Comparison of ENCODE assay signal across 23 cellular contexts in the genomic region with DNA sequence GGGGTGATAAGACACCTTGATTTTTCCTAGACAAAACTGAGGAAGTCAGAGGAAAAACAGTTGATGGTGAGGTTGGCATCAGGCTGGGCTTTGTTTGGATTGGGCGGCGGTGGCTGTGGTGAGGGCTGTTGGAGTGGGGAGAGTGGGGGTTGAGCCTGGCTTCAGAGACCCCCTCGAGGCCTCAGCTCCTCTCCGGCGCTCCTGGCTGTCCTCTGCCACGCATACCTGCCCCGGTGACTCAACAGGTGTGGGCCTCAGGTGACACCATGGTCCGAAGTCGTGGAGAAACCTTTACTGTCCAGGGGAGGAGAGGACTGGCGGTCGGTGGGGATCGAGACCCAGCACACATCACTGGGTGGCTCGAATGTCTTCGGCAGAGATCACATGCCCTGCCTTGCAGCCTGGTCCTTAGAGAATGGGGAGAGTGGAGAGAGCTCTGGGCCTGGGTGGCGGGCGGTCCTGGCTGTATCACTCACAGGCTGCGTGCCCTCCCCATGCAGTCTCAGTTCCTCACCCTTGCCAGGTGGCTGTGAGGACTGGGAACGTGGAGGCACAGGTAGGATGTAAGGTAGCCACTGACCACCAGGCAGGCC. TPM values are rescaled to one million over a fixed set of nuclear protein-coding genes. Genes with fewer than 3 reads are reported as not detected.
DNase-seq lines count a peak whose midpoint lies in the region; ATAC-seq, FAIRE-seq and TF ChIP-seq lines count a peak whose summit lies in the region.
"Had no signal": no experiment of that assay in that cellular context is flagged by ENCODE, and none has a peak within 500 bp of the region (broad histone marks: within the 10 kb centered on the region; RNA-seq: fewer than 3 reads in every experiment).

No MANE protein-coding gene starts in this region.

- H3K4ac ChIP-seq in H1 (replicated peaks; ENCODE audit: insufficient read length, low read depth, low read length): no peak overlapping the region

- H3K27ac ChIP-seq in H1 (ENCODE audit: low read depth, low read length) (no peak overlapping the region), body of pancreas (no peak overlapping the region)
- H3K27ac ChIP-seq: gastroesophageal sphincter, pancreas, SJSA1, suprapubic skin had no signal

- H3K36me3 Mint-ChIP-seq in T-cell: peaks cover 4% of the 10 kb centered on the region

- no peaks in the 10 kb centered on the region for H4K20me1 ChIP-seq in H1 (replicated peaks in 1 of 2; ENCODE audit: control insufficient read depth in 1 of 2, insufficient read depth in 2 of 2, low read length in 2 of 2)

- POLR2A ChIA-PET in T-cell (lab: Charles Lee): no interaction called here
- POLR2A ChIA-PET in H1 (lab: Charles Lee; ENCODE audit: partially characterized antibody): interaction anchor here (1.2 kb wide), 1 partner anchor 9 kb away, joined by 3 read pairs; no protein-coding TSS in a partner anchor

- DNase-seq in G401 (ENCODE audit: low spot score): peak; percentile 43
- DNase-seq in T-cell: no peak
- no peak for DNase-seq in H1 (ENCODE audit: low read depth in 1 of 2, low spot score in 2 of 2)
- DNase-seq in body of pancreas: no peak
- DNase-seq in NCI-H1694 treated with DMSO at 0.1 percent for 48 hours (lab: John Stamatoyannopoulos, UW): no peak
- DNase-seq: activated gamma-delta T cell, AML-193, DMS153, left cardiac atrium, midbrain, NCI-H1436, NCI-H774 had no signal

- H3K4me3 Mint-ChIP-seq in T-cell: peak overlapping the region; percentile 85 to 89 (median 88)
- H3K4me3 Mint-ChIP-seq: dendritic cell treated with granulocyte-macrophage colony-stimulating factor and Interleukin-4, amounts not matched to agents 40 ng/mL and 50 ng/mL, for 4 days had no signal

- H3K27me3 Mint-ChIP-seq in T-cell: peaks cover 0 to 3% of the 10 kb centered on the region in 2 donors

- no peak for TF ChIP-seq EP300 in H1 (IDR thresholded peaks at IDR 0.05; ENCODE audit: borderline replicate concordance in 1 of 2, low read depth in 2 of 2, low read length in 2 of 2)

- no peak overlapping the region for H3K18ac ChIP-seq in H1 (ENCODE audit: extremely low read depth, low read length)

- H3K79me1 ChIP-seq in H1 (ENCODE audit: low read depth, low read length): no peaks in the 10 kb centered on the region; the same call in 1 of the 2 replicates

- ATAC-seq in T-cell (replicated peaks in 1 of 4) (no peak), body of pancreas (no peak), HG03354 (IDR thresholded peaks at IDR 0.05; ENCODE audit: poor library complexity, severe bottlenecking, unreplicated experiment) (no peak)
- ATAC-seq: gastroesophageal sphincter, left cardiac atrium had no signal

- H3K4me3 ChIP-seq in H1 (ENCODE audit: extremely low read depth in 1 of 4, insufficient read depth in 2 of 4, low read depth in 3 of 4, low read length in 4 of 4) (no peak overlapping the region), skeletal muscle satellite cell (ENCODE audit: low read length) (no peak overlapping the region), body of pancreas (no peak overlapping the region)
- H3K4me3 ChIP-seq: gastroesophageal sphincter, SJSA1, suprapubic skin had no signal

- H3K9me3 Mint-ChIP-seq in T-cell: no peaks in the 10 kb centered on the region
- H3K9me3 Mint-ChIP-seq: dendritic cell treated with granulocyte-macrophage colony-stimulating factor and Interleukin-4, amounts not matched to agents 40 ng/mL and 50 ng/mL, for 4 days had no signal

- H3K27me3 ChIP-seq in H1 (replicated peaks in 1 of 4; ENCODE audit: control insufficient read depth in 3 of 4, extremely low read depth in 1 of 4, insufficient read depth in 3 of 4, low read length in 3 of 4) (peaks cover 7 to 34% (median 29%) of the 10 kb centered on the region in 4 experiments; a peak in 6 of 7 replicates), skeletal muscle satellite cell (ENCODE audit: control insufficient read depth, insufficient read depth, low read length) (no peaks in the 10 kb centered on the region), body of pancreas (no peaks in the 10 kb centered on the region)
- H3K27me3 ChIP-seq: pancreas, SJSA1 had no signal

- 85% methylated on average over 16 of the region's 18 CpGs; no CpG with 5 or more reads in 1 of the 2 experiments for WGBS in H1 (ENCODE audit: extremely low coverage in 1 of 2, insufficient coverage in 1 of 2, insufficient read length in 1 of 2, insufficient replicate concordance in 2 of 2, low coverage in 1 of 2, low lambda C conversion rate in 2 of 2, missing lambda C conversion rate in 1 of 2), 2 experiments
- 89 to 96% methylated on average over 12 to 18 of the region's 18 CpGs for WGBS in body of pancreas, 2 donors

- no peak for TF ChIP-seq RAD21 in H1 (IDR thresholded peaks at IDR 0.05 in 1 of 2, conservative IDR thresholded peaks at IDR 0.05 in 1 of 2; ENCODE audit: low read depth in 2 of 2, low read length in 2 of 2)

- no peak overlapping the region for H4K91ac ChIP-seq in H1 (replicated peaks; ENCODE audit: insufficient read length, low read length)

- no peak overlapping the region for H3K23ac ChIP-seq in H1 (ENCODE audit: insufficient read length)

- no peak overlapping the region for H2BK5ac ChIP-seq in H1 (ENCODE audit: low read depth, low read length)

- no peak overlapping the region for H4K8ac ChIP-seq in H1 (ENCODE audit: extremely low read depth, insufficient read depth, low read length)

- in situ Hi-C loops in G401 (cut with HindIII; ENCODE audit: low sequenced_read_pairs): no loop called here

- TF ChIP-seq POLR2A in H1 (IDR thresholded peaks at IDR 0.05; ENCODE audit: control extremely low read depth in 1 of 2, low read depth in 2 of 2, low read length in 2 of 2): no peak
- TF ChIP-seq POLR2A in body of pancreas (IDR thresholded peaks at IDR 0.05): no peak

- no peak overlapping the region for H4K5ac ChIP-seq in H1 (ENCODE audit: insufficient read length, low read depth, low read length)

- TF ChIP-seq CTCF in H1 (IDR thresholded peaks at IDR 0.05; ENCODE audit: control extremely low read depth in 1 of 3, insufficient read depth in 1 of 3, low read depth in 1 of 3, low read length in 3 of 3) (no peak), body of pancreas (IDR thresholded peaks at IDR 0.05) (no peak)

- no peak overlapping the region for H3K9ac ChIP-seq in H1 (replicated peaks in 1 of 4; ENCODE audit: extremely low read depth in 1 of 4, low read depth in 3 of 4, low read length in 3 of 4)
- no peak overlapping the region for H3K9ac ChIP-seq in skeletal muscle satellite cell (ENCODE audit: low read depth, low read length)

- H3K4me1 Mint-ChIP-seq in T-cell: peaks cover 60 to 70% (median 63%) of the 10 kb centered on the region in 3 donors

- peaks cover 3% of the 10 kb centered on the region; the same call in 1 of the 2 replicates for H3K23me2 ChIP-seq in H1 (ENCODE audit: low read depth, low read length)

- H2BK15ac ChIP-seq in H1 (ENCODE audit: low read length): no peak overlapping the region

- no peak overlapping the region for H3K14ac ChIP-seq in H1 (ENCODE audit: insufficient read length)

- H3K9me3 ChIP-seq in H1 (ENCODE audit: insufficient read depth in 2 of 2, low read depth in 1 of 2, low read length in 1 of 2) (no peaks in the 10 kb centered on the region), skeletal muscle satellite cell (replicated peaks; ENCODE audit: low read length) (no peaks in the 10 kb centered on the region), body of pancreas (no peaks in the 10 kb centered on the region)
- H3K9me3 ChIP-seq: gastroesophageal sphincter, pancreas, suprapubic skin had no signal

- no peaks in the 10 kb centered on the region for H3K79me2 ChIP-seq in H1 (ENCODE audit: control insufficient read depth in 1 of 2, insufficient read depth in 2 of 2, low read length in 2 of 2)

- FAIRE-seq in H1 (lab: Jason Lieb, UNC): no peak
- FAIRE-seq: GM12891, pancreas had no signal

- H2BK120ac ChIP-seq in H1 (replicated peaks; ENCODE audit: low read depth, low read length): no peak overlapping the region

- H3K27ac Mint-ChIP-seq in T-cell: peak overlapping the region; percentile 99 to 100
- H3K27ac Mint-ChIP-seq: dendritic cell treated with granulocyte-macrophage colony-stimulating factor and Interleukin-4, amounts not matched to agents 40 ng/mL and 50 ng/mL, for 4 days had no signal

- H3K4me1 ChIP-seq in H1 (replicated peaks in 1 of 4; ENCODE audit: control insufficient read depth in 3 of 4, insufficient read depth in 4 of 4, low read length in 3 of 4) (peaks cover 0 to 8% (median 4%) of the 10 kb centered on the region in 4 experiments; a peak in 4 of 7 replicates), skeletal muscle satellite cell (ENCODE audit: control insufficient read depth, insufficient read depth, low read length) (peaks cover 31% of the 10 kb centered on the region), body of pancreas (peaks cover 40% of the 10 kb centered on the region)

- CTCF ChIA-PET in T-cell (lab: Charles Lee): interaction anchor here (0.7 to 0.9 kb wide), 2 partner anchors 86 to 87 kb away, joined by 3 read pairs; no protein-coding TSS in a partner anchor
- CTCF ChIA-PET in H1 (lab: Charles Lee; ENCODE audit: partially characterized antibody): interaction anchor here (0.7 to 2.2 kb wide), 5 partner anchors 14 to 87 kb away, joined by 3 to 11 read pairs (median 4); no protein-coding TSS in a partner anchor

- H3K36me3 ChIP-seq in H1 (ENCODE audit: control insufficient read depth in 2 of 4, insufficient read depth in 4 of 4, low read length in 3 of 4): no peaks in the 10 kb centered on the region
- H3K36me3 ChIP-seq in skeletal muscle satellite cell (ENCODE audit: insufficient read depth, low read length): no peaks in the 10 kb centered on the region
- H3K36me3 ChIP-seq in body of pancreas (replicated peaks in 1 of 2; ENCODE audit: insufficient read depth in 1 of 2, low read depth in 2 of 2): no peaks in the 10 kb centered on the region
- H3K36me3 ChIP-seq: gastroesophageal sphincter, pancreas, suprapubic skin had no signal

- no peak overlapping the region for H3K56ac ChIP-seq in H1 (replicated peaks; ENCODE audit: insufficient read length, low read depth, low read length)

- H2AK5ac ChIP-seq in H1 (ENCODE audit: low read depth, low read length): 0 out of 2 replicates have a peak overlapping the region, but pooled peaks have one; percentile 9

- H2BK12ac ChIP-seq in H1 (ENCODE audit: low read depth, low read length): no peak overlapping the region

- no peak overlapping the region for H2AFZ ChIP-seq in H1 (ENCODE audit: low read length)

- H3K4me2 ChIP-seq in H1 (ENCODE audit: insufficient read depth in 1 of 2, low read depth in 2 of 2, low read length in 2 of 2) (no peak overlapping the region), skeletal muscle satellite cell (ENCODE audit: low read length) (peak overlapping the region; percentile 47)

- H2BK20ac ChIP-seq in H1 (ENCODE audit: low read length): no peak overlapping the region

- intact Hi-C loops in body of pancreas (cut with DNase I): no loop called here

RNA-seq across cellular contexts. Expression of a gene that starts 2.6 kb away (rescaled TPM):
- total RNA-seq in G401 (2014; rRNA removed; shearing (Covaris generic)): 20.8 and 27.6 TPM in 2 replicates
- total RNA-seq in T-cell: 100 to 1,000 TPM in 2 of 5 donors, 10 to 100 TPM in 3; 78.9 to 118 (median 94.9) TPM
- 13.9 and 15.5 TPM in 2 replicates for total RNA-seq in H1 (2021; fragmentation: NEBNext Ultra II Directional; extraction: Animal tissue kit (Norgen Biotek cat#: 25700))
- 19.0 and 20.4 TPM in 2 replicates for polyA plus RNA-seq in H1 (2011; rRNA removed)
- 19.3 TPM for polyA plus RNA-seq in H1 (2011; cell fraction: cytosol; rRNA removed)
- 38.3 TPM for polyA plus RNA-seq in H1 (2011; cell fraction: nucleus; rRNA removed)
- 9.5 to 16.7 TPM (median 14.7 TPM) in 4 replicates for polyA plus RNA-seq in H1 (2012, experiment 1 of 2)
- polyA plus RNA-seq in H1 (2012, experiment 2 of 2): 9.8 TPM
- 8.2 TPM for polyA plus RNA-seq in H1 (2013, experiment 1 of 2)
- 8.5 TPM for polyA plus RNA-seq in H1 (2013, experiment 2 of 2)
- 16.0 and 21.3 TPM in 2 replicates for polyA minus RNA-seq in H1 (2011; rRNA and poly(A)+ RNA removed)
- polyA minus RNA-seq in H1 (2011; cell fraction: cytosol; rRNA and poly(A)+ RNA removed): 10.5 TPM
- polyA minus RNA-seq in H1 (2011; cell fraction: nucleus; rRNA and poly(A)+ RNA removed): 14.0 TPM
- total RNA-seq in skeletal muscle satellite cell (2012; rRNA removed): 3.5 and 6.3 TPM in 2 replicates
- total RNA-seq in body of pancreas: 10 to 100 TPM; 13.2 to 29.0 TPM

RNA-seq across cellular contexts. Expression of a gene that starts 40.0 kb away (rescaled TPM):
- total RNA-seq in G401 (2014; rRNA removed; shearing (Covaris generic)): not detected in 2 replicates
- total RNA-seq in T-cell: not detected
- not detected in 2 replicates for total RNA-seq in H1 (2021; fragmentation: NEBNext Ultra II Directional; extraction: Animal tissue kit (Norgen Biotek cat#: 25700))
- not detected in 2 replicates for polyA plus RNA-seq in H1 (2011; rRNA removed)
- polyA plus RNA-seq in H1 (2011; cell fraction: cytosol; rRNA removed): not detected
- polyA plus RNA-seq in H1 (2011; cell fraction: nucleus; rRNA removed): not detected
- polyA plus RNA-seq in H1 (2012, experiment 1 of 2): 0.17 to 0.22 TPM in 2 of 4 replicates, not detected in the others
- not detected for polyA plus RNA-seq in H1 (2012, experiment 2 of 2)
- not detected for polyA plus RNA-seq in H1 (2013, experiment 1 of 2)
- polyA plus RNA-seq in H1 (2013, experiment 2 of 2): not detected
- not detected in 2 replicates for polyA minus RNA-seq in H1 (2011; rRNA and poly(A)+ RNA removed)
- not detected for polyA minus RNA-seq in H1 (2011; cell fraction: cytosol; rRNA and poly(A)+ RNA removed)
- not detected for polyA minus RNA-seq in H1 (2011; cell fraction: nucleus; rRNA and poly(A)+ RNA removed)
- total RNA-seq in skeletal muscle satellite cell (2012; rRNA removed): not detected in 2 replicates
- total RNA-seq in body of pancreas: not detected
- total RNA-seq: epithelial cell of proximal tubule; gastroesophageal sphincter; left cardiac atrium; M059J; pancreas; SJSA1; suprapubic skin; T-helper 2 cell treated with Interferon-gamma antibody and Interleukin-4, amounts not matched to agents 100 ng/mL and 5 ng/mL, for 36 hours had no signal
- polyA plus RNA-seq: pancreas had no signal
